8 cellular contexts compared by ENCODE assay signal in genomic region chr7:44978511-44979366, GRCh38. TPM values are rescaled to one million over a fixed set of nuclear protein-coding genes. Genes with fewer than 3 reads are reported as not detected.
A peak's percentile ranks its signal among the peaks of the same experiment; 100 is the strongest.
DNase-seq lines count a peak whose midpoint lies in the region; ATAC-seq, FAIRE-seq and TF ChIP-seq lines count a peak whose summit lies in the region.

Gene MYO1G (minus strand): TSS chr7:44979015. CDS start chr7:44978961, 54 bp downstream.

- H3K27ac Mint-ChIP-seq in astrocyte (ENCODE audit: unreplicated experiment) = no peak within 1 kb of the TSS
- H3K27ac Mint-ChIP-seq in osteocyte (ENCODE audit: unreplicated experiment) = peak within 1 kb of the TSS; percentile 68

- no peaks in the 10 kb centered on the region for H3K9me3 ChIP-seq in astrocyte (ENCODE audit: insufficient read depth, low read depth, low read length)

- H4K20me1 ChIP-seq in astrocyte (ENCODE audit: insufficient read depth, low read length) = peaks cover 13% of the 10 kb centered on the region

- FAIRE-seq in astrocyte (lab: Jason Lieb, UNC) = no peak

- H3K27ac ChIP-seq in astrocyte (ENCODE audit: low read depth, low read length) = no peak within 1 kb of the TSS

- DNase-seq in T-helper 22 cell (ENCODE audit: low read depth) = peak; percentile 90
- DNase-seq in astrocyte (ENCODE audit: low read depth) = no peak
- DNase-seq in osteocyte (ENCODE audit: extremely low spot score, unreplicated experiment) = no peak
- DNase-seq in NCI-H526 treated with DMSO at 0.1 percent for 48 hours (lab: John Stamatoyannopoulos, UW) = no peak
- no peak for DNase-seq in amniotic stem cell (lab: John Stamatoyannopoulos, UW)
- no peak for DNase-seq in occipital lobe (lab: John Stamatoyannopoulos, UW)

- H3K4me2 ChIP-seq in astrocyte (ENCODE audit: low read length) = no peak within 1 kb of the TSS

- H3K4me1 Mint-ChIP-seq in astrocyte (ENCODE audit: low read depth, unreplicated experiment) (peaks cover 20% of the 10 kb centered on the region), osteocyte (ENCODE audit: unreplicated experiment) (peaks cover 35% of the 10 kb centered on the region)

- peaks cover 15% of the 10 kb centered on the region for H3K4me1 ChIP-seq in astrocyte (ENCODE audit: insufficient read depth, low read length)

- H3K4me3 ChIP-seq in astrocyte (ENCODE audit: insufficient read depth, low read depth, low read length) = no peak within 1 kb of the TSS

- H3K27me3 Mint-ChIP-seq in astrocyte (ENCODE audit: low read depth, unreplicated experiment) = peaks cover 2% of the 10 kb centered on the region
- no peaks in the 10 kb centered on the region for H3K27me3 Mint-ChIP-seq in osteocyte (ENCODE audit: unreplicated experiment)

- H3K27me3 ChIP-seq in astrocyte (ENCODE audit: insufficient read depth, low read length) = no peaks in the 10 kb centered on the region

- H3K9me3 Mint-ChIP-seq in astrocyte (ENCODE audit: unreplicated experiment) (no peaks in the 10 kb centered on the region), osteocyte (ENCODE audit: unreplicated experiment) (no peaks in the 10 kb centered on the region)

- H3K36me3 Mint-ChIP-seq in astrocyte (ENCODE audit: low read depth, unreplicated experiment) = peaks cover 17% of the 10 kb centered on the region
- H3K36me3 Mint-ChIP-seq in osteocyte (ENCODE audit: unreplicated experiment) = peaks cover 10% of the 10 kb centered on the region

- H2AFZ ChIP-seq in astrocyte (ENCODE audit: low read depth, low read length) = no peak within 1 kb of the TSS

- peak within 1 kb of the TSS; percentile 20 for H3K4me3 Mint-ChIP-seq in astrocyte (ENCODE audit: unreplicated experiment)
- H3K4me3 Mint-ChIP-seq in osteocyte (ENCODE audit: unreplicated experiment) = no peak within 1 kb of the TSS

- no peak for TF ChIP-seq CTCF in astrocyte (IDR thresholded peaks at IDR 0.05; ENCODE audit: insufficient read depth, low read depth, low read length)
- TF ChIP-seq CTCF in osteocyte (IDR thresholded peaks at IDR 0.05) = no peak

- ATAC-seq in GM18907 (IDR thresholded peaks at IDR 0.05; ENCODE audit: unreplicated experiment) (peak; percentile 63), HG03097 (IDR thresholded peaks at IDR 0.05; ENCODE audit: low FRiP score, unreplicated experiment) (peak; percentile 55)

- peaks cover 7% of the 10 kb centered on the region for H3K79me2 ChIP-seq in astrocyte (ENCODE audit: insufficient read depth, low read length)

- H3K9ac ChIP-seq in astrocyte (ENCODE audit: low read length) = no peak within 1 kb of the TSS

- peaks cover 14% of the 10 kb centered on the region for H3K36me3 ChIP-seq in astrocyte (ENCODE audit: insufficient read depth, low read length)

RNA-seq across cellular contexts. Expression of gene MYO1G, which starts in this region (rescaled TPM):
- total RNA-seq in astrocyte = 0.11 and 0.19 TPM in 2 replicates
- total RNA-seq in osteocyte = 0.05 TPM in 1 of 2 replicates, not detected in the other
- total RNA-seq in occipital lobe = 0.47 TPM
